18 cellular contexts compared by ENCODE assay signal in genomic region chr16:88970095-88970494, GRCh38. TPM values are rescaled to one million over a fixed set of nuclear protein-coding genes. Genes with fewer than 3 reads are reported as not detected.
"Had no signal": no experiment of that assay in that cellular context is flagged by ENCODE, and none has a peak within 500 bp of the region (broad histone marks: within the 10 kb centered on the region; RNA-seq: fewer than 3 reads in every experiment).

No MANE protein-coding gene starts in this region.

- H3K4me3 Mint-ChIP-seq: activated CD4-positive, alpha-beta memory T cell treated with anti-CD3 and anti-CD28 coated beads, Interleukin-2, amount 10 ng/mL, durations not matched to agents 7 days and 5 days; activated CD8-positive, alpha-beta memory T cell treated with anti-CD3 and anti-CD28 coated beads, Interleukin-2, amount 10 ng/mL, durations not matched to agents 7 days and 5 days; activated naive CD8-positive, alpha-beta T cell; stimulated activated naive CD8-positive, alpha-beta T cell treated with anti-CD3 and anti-CD28 coated beads, Interleukin-15, amount 100 ng/mL, for 72 hours; type B pancreatic cell had no signal

- H3K36me3 ChIP-seq: suprapubic skin had no signal

- H3K4me3 ChIP-seq: suprapubic skin had no signal

- H3K36me3 Mint-ChIP-seq: activated CD8-positive, alpha-beta memory T cell treated with anti-CD3 and anti-CD28 coated beads, Interleukin-2, amount 10 ng/mL, durations not matched to agents 7 days and 5 days; activated naive CD8-positive, alpha-beta T cell; type B pancreatic cell had no signal

- H3K27ac ChIP-seq: suprapubic skin had no signal

- ATAC-seq: activated CD8-positive, alpha-beta memory T cell treated with anti-CD3 and anti-CD28 coated beads, Interleukin-2, amount 10 ng/mL, durations not matched to agents 7 days and 5 days; stimulated activated naive CD8-positive, alpha-beta T cell treated with anti-CD3 and anti-CD28 coated beads, Interleukin-15, amount 100 ng/mL, for 72 hours had no signal

- H3K9me3 ChIP-seq: suprapubic skin had no signal

- H3K27ac Mint-ChIP-seq: activated CD4-positive, alpha-beta memory T cell treated with anti-CD3 and anti-CD28 coated beads, Interleukin-2, amount 10 ng/mL, durations not matched to agents 7 days and 5 days; activated CD8-positive, alpha-beta memory T cell treated with anti-CD3 and anti-CD28 coated beads, Interleukin-2, amount 10 ng/mL, durations not matched to agents 7 days and 5 days; activated naive CD8-positive, alpha-beta T cell; stimulated activated naive CD8-positive, alpha-beta T cell treated with anti-CD3 and anti-CD28 coated beads, Interleukin-15, amount 100 ng/mL, for 72 hours; type B pancreatic cell had no signal

- DNase-seq: activated CD4-positive, alpha-beta memory T cell treated with anti-CD3 and anti-CD28 coated beads, Interleukin-2, amount 10 ng/mL, durations not matched to agents 7 days and 5 days; activated CD4-positive, alpha-beta T cell treated with anti-CD3 and anti-CD28 coated beads for 48 hours; activated CD4-positive, CD25-positive, alpha-beta regulatory T cell; activated CD8-positive, alpha-beta memory T cell treated with anti-CD3 and anti-CD28 coated beads, Interleukin-2, amount 10 ng/mL, durations not matched to agents 7 days and 5 days; foreskin melanocyte; hypothalamus; islet precursor cell; midbrain; occipital lobe; stimulated activated CD4-positive, alpha-beta T cell treated with anti-CD3 and anti-CD28 coated beads, Interleukin-2, amount 100 ng/mL, for 24 hours; stimulated activated naive CD8-positive, alpha-beta T cell treated with anti-CD3 and anti-CD28 coated beads, Interleukin-15, amount 100 ng/mL, for 72 hours; T-helper 9 cell had no signal

- H3K9me3 Mint-ChIP-seq: activated CD4-positive, alpha-beta memory T cell treated with anti-CD3 and anti-CD28 coated beads, Interleukin-2, amount 10 ng/mL, durations not matched to agents 7 days and 5 days; nephron progenitor cell; stimulated activated naive CD8-positive, alpha-beta T cell treated with anti-CD3 and anti-CD28 coated beads, Interleukin-15, amount 100 ng/mL, for 72 hours; type B pancreatic cell had no signal

RNA-seq across cellular contexts. Expression of gene CBFA2T3, which starts 6.9 kb away (rescaled TPM):
- total RNA-seq: activated CD4-positive, alpha-beta memory T cell treated with anti-CD3 and anti-CD28 coated beads, Interleukin-2, amount 10 ng/mL, durations not matched to agents 7 days and 5 days; lung microvascular endothelial cell; renal cortical epithelial cell had no signal
